ENCODE assay signal across 10 cellular contexts in genomic region chr17:44906010-44906646, GRCh38. TPM values are rescaled to one million over a fixed set of nuclear protein-coding genes. Genes with fewer than 3 reads are reported as not detected.
DNase-seq lines count a peak whose midpoint lies in the region; ATAC-seq and TF ChIP-seq lines count a peak whose summit lies in the region.
"Had no signal": no experiment of that assay in that cellular context is flagged by ENCODE, and none has a peak within 500 bp of the region (broad histone marks: within the 10 kb centered on the region; RNA-seq: fewer than 3 reads in every experiment).

No MANE protein-coding gene starts in this region.

- TF ChIP-seq CTCF in GM23338 (conservative IDR thresholded peaks at IDR 0.05; ENCODE audit: low read depth in 2 of 2) (no peak), fibroblast of mammary gland (conservative IDR thresholded peaks at IDR 0.05; ENCODE audit: control insufficient read depth, insufficient read depth, low read depth, low read length) (no peak), ovary (IDR thresholded peaks at IDR 0.05) (no peak)

- H3K36me3 ChIP-seq in GM23338 (ENCODE audit: insufficient read depth) (no peaks in the 10 kb centered on the region), ovary (no peaks in the 10 kb centered on the region)

- no peak overlapping the region for H3K4me2 ChIP-seq in GM23338

- WGBS in ovary, 3 donors, result 73 to 79% (median 74%) methylated on average over 10 of the region's 10 CpGs

- no peaks in the 10 kb centered on the region for H3K79me2 ChIP-seq in GM23338 (replicated peaks; ENCODE audit: insufficient read depth)

- peaks cover 17% of the 10 kb centered on the region for H3K4me1 Mint-ChIP-seq in GM23338

- H3K9me3 ChIP-seq in ovary, result no peaks in the 10 kb centered on the region

- no peak overlapping the region; the same call in 2 of the 3 replicates for H3K4me3 Mint-ChIP-seq in GM23338
- H3K4me3 Mint-ChIP-seq: activated CD4-positive, alpha-beta memory T cell treated with anti-CD3 and anti-CD28 coated beads, Interleukin-2, amount 10 ng/mL, durations not matched to agents 7 days and 5 days had no signal

- intact Hi-C loops in ovary (cut with DNase I), result no loop called here

- TF ChIP-seq POLR2A in ovary (IDR thresholded peaks at IDR 0.05) (no peak), erythroblast (IDR thresholded peaks at IDR 0.05; ENCODE audit: low read length) (no peak)

- peaks cover 5% of the 10 kb centered on the region; the same call in 1 of the 2 replicates for H3F3A ChIP-seq in GM23338 (replicated peaks; ENCODE audit: low read depth)

- H3K9me2 ChIP-seq in GM23338 (ENCODE audit: insufficient read depth), result no peaks in the 10 kb centered on the region

- peaks cover 23% of the 10 kb centered on the region for H3K27me3 Mint-ChIP-seq in GM23338 (ENCODE audit: insufficient read depth, low read depth, poor library complexity)

- TF ChIP-seq EP300 in ovary (IDR thresholded peaks at IDR 0.05), result no peak

- ATAC-seq in GM23338, result no peak

- H3K36me3 Mint-ChIP-seq in GM23338 (ENCODE audit: low read depth), result no peaks in the 10 kb centered on the region

- no peaks in the 10 kb centered on the region for H3K9me3 Mint-ChIP-seq in GM23338
- H3K9me3 Mint-ChIP-seq: activated CD4-positive, alpha-beta memory T cell treated with anti-CD3 and anti-CD28 coated beads, Interleukin-2, amount 10 ng/mL, durations not matched to agents 7 days and 5 days had no signal

- H3K4me1 ChIP-seq in GM23338 (ENCODE audit: insufficient read depth), result no peaks in the 10 kb centered on the region; the same call in 1 of the 2 replicates
- H3K4me1 ChIP-seq in ovary (ENCODE audit: insufficient read depth), result no peaks in the 10 kb centered on the region

- no peak overlapping the region for H3K4me3 ChIP-seq in GM23338
- H3K4me3 ChIP-seq in fibroblast of mammary gland (ENCODE audit: control insufficient read depth, low read depth, low read length), result no peak overlapping the region
- no peak overlapping the region for H3K4me3 ChIP-seq in ovary

- H3K27ac Mint-ChIP-seq in GM23338, result peak overlapping the region; percentile 80; the same call in 1 of the 2 replicates
- H3K27ac Mint-ChIP-seq: activated CD4-positive, alpha-beta memory T cell treated with anti-CD3 and anti-CD28 coated beads, Interleukin-2, amount 10 ng/mL, durations not matched to agents 7 days and 5 days had no signal

- DNase-seq in GM23338 (ENCODE audit: low spot score) (no peak), RKO (ENCODE audit: low spot score) (peak; percentile 85), fibroblast of mammary gland (ENCODE audit: low read depth) (peak; percentile 96), pulmonary artery endothelial cell (ENCODE audit: low read depth, low spot score) (peak; percentile 63), NCI-H2227 treated with DMSO at 0.1 percent for 48 hours (lab: John Stamatoyannopoulos, UW) (no peak), ovary (no peak), erythroblast (lab: John Stamatoyannopoulos, UW) (no peak), globus pallidus (ENCODE audit: low spot score) (no peak)
- DNase-seq: activated CD4-positive, alpha-beta memory T cell treated with anti-CD3 and anti-CD28 coated beads, Interleukin-2, amount 10 ng/mL, durations not matched to agents 7 days and 5 days; NCI-H446 treated with DMSO at 0.1 percent for 48 hours had no signal

- no peaks in the 10 kb centered on the region for H3K27me3 ChIP-seq in GM23338 (ENCODE audit: insufficient read depth)
- H3K27me3 ChIP-seq in ovary, result no peaks in the 10 kb centered on the region

- H3K27ac ChIP-seq in GM23338 (ENCODE audit: low read depth) (no peak overlapping the region), ovary (no peak overlapping the region)

- no peaks in the 10 kb centered on the region for H4K20me1 ChIP-seq in GM23338 (replicated peaks; ENCODE audit: insufficient read depth)

- H2AFZ ChIP-seq in GM23338, result no peak overlapping the region

TF ChIP-seq in GM23338, 12 proteins besides CTCF, POLR2A, EP300 and RAD21:
- no peak for TF ChIP-seq ZNF331 (CRISPR knock-in tag; IDR thresholded peaks at IDR 0.05; ENCODE audit: low read depth)
- TF ChIP-seq POLR2AphosphoS5 (IDR thresholded peaks at IDR 0.05; ENCODE audit: low read depth), result no peak
- no peak for TF ChIP-seq ETS1 (IDR thresholded peaks at IDR 0.05)
- no peak for TF ChIP-seq NANOG (IDR thresholded peaks at IDR 0.05; ENCODE audit: borderline replicate concordance)
- TF ChIP-seq CREB1 (CRISPR knock-in tag; IDR thresholded peaks at IDR 0.05; ENCODE audit: low read depth), result no peak
- TF ChIP-seq JUNB (IDR thresholded peaks at IDR 0.05; ENCODE audit: unreplicated experiment), result no peak

RNA-seq across cellular contexts. Expression of gene EFTUD2, which starts 6.9 kb away (rescaled TPM):
- total RNA-seq in GM23338 (2014; rRNA removed; shearing (Covaris generic)), result 196 and 203 TPM in 2 replicates
- polyA plus RNA-seq in GM23338 (2016; fragmentation: Nextera tagmentation; extraction: Ambion mirVana) (52.5 and 61.6 TPM in 2 replicates), ovary (100 to 1,000 TPM in 1 of 2 donors, 10 to 100 TPM in 1; 22.2 to 111 TPM)
- total RNA-seq in pulmonary artery endothelial cell (226 and 278 TPM in 2 replicates), ovary (10 to 100 TPM; 28.4 to 78.7 (median 62.5) TPM)

RNA-seq across cellular contexts. Expression of gene GFAP, which starts 9.2 kb away (rescaled TPM):
- total RNA-seq in GM23338 (2014; rRNA removed; shearing (Covaris generic)), result 4.0 and 5.1 TPM in 2 replicates
- polyA plus RNA-seq in GM23338 (2016; fragmentation: Nextera tagmentation; extraction: Ambion mirVana) (0.15 and 0.73 TPM in 2 replicates), ovary (under 1 TPM; 0.27 to 0.97 TPM)
- total RNA-seq in pulmonary artery endothelial cell (0.35 and 0.53 TPM in 2 replicates), ovary (1 to 10 TPM in 2 of 7 donors, under 1 TPM in 4, not detected in 1; 0.08 to 1.8 (median 0.49) TPM)
- total RNA-seq: activated CD4-positive, alpha-beta memory T cell treated with anti-CD3 and anti-CD28 coated beads, Interleukin-2, amount 10 ng/mL, durations not matched to agents 7 days and 5 days had no signal

RNA-seq across cellular contexts. Expression of gene KIF18B, which starts 41.4 kb away (rescaled TPM):
- 27.1 and 28.4 TPM in 2 replicates for total RNA-seq in GM23338 (2014; rRNA removed; shearing (Covaris generic))
- 13.5 and 14.1 TPM in 2 replicates for polyA plus RNA-seq in GM23338 (2016; fragmentation: Nextera tagmentation; extraction: Ambion mirVana)
- total RNA-seq in pulmonary artery endothelial cell, result 3.4 and 6.5 TPM in 2 replicates
- total RNA-seq in ovary, result under 1 TPM in 4 of 7 donors, not detected in 3; 0.10 to 0.79 (median 0.20) TPM
- polyA plus RNA-seq in ovary, result under 1 TPM; 0.13 to 0.19 TPM

RNA-seq across cellular contexts. Expression of gene HIGD1B, which starts 58.4 kb away (rescaled TPM):
- not detected in 2 replicates for total RNA-seq in GM23338 (2014; rRNA removed; shearing (Covaris generic))
- polyA plus RNA-seq in GM23338 (2016; fragmentation: Nextera tagmentation; extraction: Ambion mirVana), result not detected in 2 replicates
- total RNA-seq in pulmonary artery endothelial cell, result not detected in 2 replicates
- 1 to 10 TPM; 1.1 to 5.6 (median 2.0) TPM for total RNA-seq in ovary
- polyA plus RNA-seq in ovary, result 1 to 10 TPM; 6.3 to 6.8 TPM
- total RNA-seq: activated CD4-positive, alpha-beta memory T cell treated with anti-CD3 and anti-CD28 coated beads, Interleukin-2, amount 10 ng/mL, durations not matched to agents 7 days and 5 days had no signal

Comparison
In these comparisons a context has a peak if more than half of its experiments do, and no peak if none do; other contexts are left out.
1. DNase-seq: peak in RKO (single experiment), fibroblast of mammary gland (single experiment) and pulmonary artery endothelial cell (single experiment); none in GM23338 (single experiment), NCI-H2227 treated with DMSO at 0.1 percent for 48 hours (single experiment), ovary (0 of 5), erythroblast (0 of 2) and globus pallidus (single experiment).